In genomic region chr6:144159231-144159630, GRCh38 we compare ENCODE assay signal across 26 cellular contexts. TPM values are rescaled to one million over a fixed set of nuclear protein-coding genes. Genes with fewer than 3 reads are reported as not detected.
DNase-seq lines count a peak whose midpoint lies in the region; ATAC-seq and TF ChIP-seq lines count a peak whose summit lies in the region.
"Had no signal": no experiment of that assay in that cellular context is flagged by ENCODE, and none has a peak within 500 bp of the region (broad histone marks: within the 10 kb centered on the region; RNA-seq: fewer than 3 reads in every experiment).

No MANE protein-coding gene starts in this region.

- H3K27me3 ChIP-seq in BLaER1 treated with 17β-estradiol and CSF1 and Interleukin-3, amounts not matched to agents 10 nM and 100 nM = no peaks in the 10 kb centered on the region
- H3K27me3 ChIP-seq in IMR-90 (ENCODE audit: control insufficient read depth, insufficient read depth, low read length) (no peaks in the 10 kb centered on the region), uterus (no peaks in the 10 kb centered on the region)
- H3K27me3 ChIP-seq: body of pancreas, SJCRH30 had no signal

- TF ChIP-seq RAD21 in IMR-90 (IDR thresholded peaks at IDR 0.05; ENCODE audit: low read length) = no peak

- H3K36me3 ChIP-seq in BLaER1 treated with 17β-estradiol and CSF1 and Interleukin-3, amounts not matched to agents 10 nM and 100 nM = peaks cover 0 to 16% (median 0%) of the 10 kb centered on the region in 11 experiments; a peak in 3 of 22 replicates
- no peaks in the 10 kb centered on the region for H3K36me3 ChIP-seq in IMR-90 (ENCODE audit: control insufficient read depth, insufficient read depth, low read length)
- H3K36me3 ChIP-seq in uterus = no peaks in the 10 kb centered on the region

- no CpG with 5 or more reads among the region's 5 CpGs for WGBS in IMR-90 (ENCODE audit: extremely low coverage in 2 of 2, insufficient read length in 1 of 2), 2 experiments

- TF ChIP-seq POLR2A in IMR-90 (IDR thresholded peaks at IDR 0.05; ENCODE audit: low read depth, low read length) (no peak), uterus (IDR thresholded peaks at IDR 0.05) (no peak)

- in situ Hi-C loops in IMR-90 (cut with MboI; ENCODE audit: low sequenced_read_pairs) = no loop called here

- no peak overlapping the region for H3K18ac ChIP-seq in IMR-90 (ENCODE audit: low read depth, low read length)

- H3K27me3 Mint-ChIP-seq in mesothelial cell of epicardium (ENCODE audit: low read depth) = no peaks in the 10 kb centered on the region
- peaks cover 3% of the 10 kb centered on the region for H3K27me3 Mint-ChIP-seq in endothelial cell (ENCODE audit: unreplicated experiment)
- no peaks in the 10 kb centered on the region for H3K27me3 Mint-ChIP-seq in activated CD4-positive, alpha-beta T cell treated with anti-CD3 and anti-CD28 coated beads, Interleukin-2, amount 10 ng/mL, durations not matched to agents 24 days and 14 days
- H3K27me3 Mint-ChIP-seq: CD4-positive, CD25-positive, alpha-beta regulatory T cell; T-cell had no signal

- H3K9me3 Mint-ChIP-seq in mesothelial cell of epicardium = peaks cover 10% of the 10 kb centered on the region
- no peaks in the 10 kb centered on the region for H3K9me3 Mint-ChIP-seq in endothelial cell (ENCODE audit: unreplicated experiment)
- peaks cover 5% of the 10 kb centered on the region for H3K9me3 Mint-ChIP-seq in activated CD4-positive, alpha-beta T cell treated with anti-CD3 and anti-CD28 coated beads, Interleukin-2, amount 10 ng/mL, durations not matched to agents 24 days and 14 days
- H3K9me3 Mint-ChIP-seq: CD4-positive, CD25-positive, alpha-beta regulatory T cell; T-cell had no signal

- H3K79me1 ChIP-seq in IMR-90 (ENCODE audit: low read depth in 1 of 2, low read length in 2 of 2) = no peaks in the 10 kb centered on the region

- H3K27ac ChIP-seq in BLaER1 treated with 17β-estradiol and CSF1 and Interleukin-3, amounts not matched to agents 10 nM and 100 nM = no peak overlapping the region; a peak in 1 of 22 replicates
- no peak overlapping the region for H3K27ac ChIP-seq in IMR-90 (ENCODE audit: insufficient read depth, low read length)
- no peak overlapping the region for H3K27ac ChIP-seq in uterus
- H3K27ac ChIP-seq: PC-9 had no signal

- CTCF ChIA-PET in IMR-90 (lab: Yijun Ruan, JAX) = interaction anchor here (0.8 kb wide), 1 partner anchor 9 kb away, joined by 3 read pairs; no protein-coding TSS in a partner anchor

- no peak overlapping the region for H2BK15ac ChIP-seq in IMR-90 (ENCODE audit: low read depth, low read length)

- H2BK120ac ChIP-seq in IMR-90 (ENCODE audit: low read depth, low read length) = peak overlapping the region; percentile 84

- H3K56ac ChIP-seq in IMR-90 (ENCODE audit: extremely low read depth, insufficient read depth, low read length) = no peak overlapping the region

- H2BK20ac ChIP-seq in IMR-90 (ENCODE audit: low read depth, low read length) = peak overlapping the region; percentile 92

- H2BK5ac ChIP-seq in IMR-90 (ENCODE audit: low read depth, low read length, poor library complexity, severe bottlenecking) = no peak overlapping the region

- H3K4me3 ChIP-seq in BLaER1 treated with 17β-estradiol and CSF1 and Interleukin-3, amounts not matched to agents 10 nM and 100 nM = no peak overlapping the region
- H3K4me3 ChIP-seq in IMR-90 (ENCODE audit: insufficient read depth, low read depth, low read length) (no peak overlapping the region), uterus (no peak overlapping the region)
- H3K4me3 ChIP-seq: body of pancreas, lower lobe of right lung, PC-9, SJCRH30 had no signal

- no peak overlapping the region for H4K8ac ChIP-seq in IMR-90 (ENCODE audit: low read depth in 2 of 2, low read length in 2 of 2)

- H3K4me3 Mint-ChIP-seq in mesothelial cell of epicardium = no peak overlapping the region
- no peak overlapping the region for H3K4me3 Mint-ChIP-seq in endothelial cell (ENCODE audit: unreplicated experiment)
- no peak overlapping the region for H3K4me3 Mint-ChIP-seq in activated CD4-positive, alpha-beta T cell treated with anti-CD3 and anti-CD28 coated beads, Interleukin-2, amount 10 ng/mL, durations not matched to agents 24 days and 14 days
- H3K4me3 Mint-ChIP-seq: activated CD8-positive, alpha-beta T cell treated with anti-CD3 and anti-CD28 coated beads, Interleukin-2, amount 10 ng/mL, durations not matched to agents 7 days and 5 days; CD4-positive, CD25-positive, alpha-beta regulatory T cell; T-cell had no signal

- no peak overlapping the region for H3K9ac ChIP-seq in BLaER1 treated with 17β-estradiol and CSF1 and Interleukin-3, amounts not matched to agents 10 nM and 100 nM
- no peak overlapping the region for H3K9ac ChIP-seq in IMR-90 (ENCODE audit: low read depth, low read length)

- H4K91ac ChIP-seq in IMR-90 (ENCODE audit: insufficient read depth, low read depth, low read length) = peak overlapping the region; percentile 58; the same call in 1 of the 2 replicates

- H3K4me1 Mint-ChIP-seq in mesothelial cell of epicardium (peaks cover 60% of the 10 kb centered on the region), endothelial cell (ENCODE audit: unreplicated experiment) (no peaks in the 10 kb centered on the region)
- H3K4me1 Mint-ChIP-seq in activated CD4-positive, alpha-beta T cell treated with anti-CD3 and anti-CD28 coated beads, Interleukin-2, amount 10 ng/mL, durations not matched to agents 24 days and 14 days = peaks cover 32% of the 10 kb centered on the region

- no peaks in the 10 kb centered on the region for H3K9me3 ChIP-seq in BLaER1 treated with 17β-estradiol and CSF1 and Interleukin-3, amounts not matched to agents 10 nM and 100 nM (replicated peaks in 1 of 11)
- H3K9me3 ChIP-seq in IMR-90 (ENCODE audit: control insufficient read depth, insufficient read depth, low read length) (no peaks in the 10 kb centered on the region), uterus (no peaks in the 10 kb centered on the region)
- H3K9me3 ChIP-seq: body of pancreas, lower lobe of right lung, SJCRH30 had no signal

- DNase-seq in IMR-90 = no peak
- peak; percentile 80 for DNase-seq in dermis blood vessel endothelial cell
- DNase-seq in mesothelial cell of epicardium (ENCODE audit: low spot score in 2 of 2, unreplicated experiment in 2 of 2) = no peak
- DNase-seq in NCI-H2227 treated with DMSO at 0.1 percent for 48 hours (lab: John Stamatoyannopoulos, UW) = no peak
- no peak for DNase-seq in endothelial cell (ENCODE audit: low spot score)
- DNase-seq in activated CD4-positive, alpha-beta T cell treated with anti-CD3 and anti-CD28 coated beads, Interleukin-2, amount 10 ng/mL, durations not matched to agents 24 days and 14 days = no peak
- DNase-seq in uterus = no peak
- DNase-seq: activated CD8-positive, alpha-beta T cell treated with anti-CD3 and anti-CD28 coated beads, Interleukin-2, amount 10 ng/mL, durations not matched to agents 7 days and 5 days; activated gamma-delta T cell treated with Interleukin-2 at 50 U/mL for 16 hours; activated T-cell treated with anti-CD3 and anti-CD28 coated beads for 4 hours; body of pancreas; CD4-positive, CD25-positive, alpha-beta regulatory T cell; effector memory CD4-positive, alpha-beta T cell; EL; foreskin melanocyte; lower lobe of right lung; NCI-H1417; NCI-H2081; occipital lobe; PC-9; SJCRH30; stimulated activated naive CD4-positive, alpha-beta T cell treated with Interleukin-2 at 50 U/mL for 16 hours; T-cell had no signal

- H2AK9ac ChIP-seq in IMR-90 (replicated peaks; ENCODE audit: low read depth, low read length, poor library complexity) = no peak overlapping the region

- no peak overlapping the region for H3K14ac ChIP-seq in IMR-90 (replicated peaks; ENCODE audit: low read depth, low read length)

- peaks cover 0 to 82% (median 17%) of the 10 kb centered on the region in 10 experiments; a peak in 11 of 20 replicates for H3K4me1 ChIP-seq in BLaER1 treated with 17β-estradiol and CSF1 and Interleukin-3, amounts not matched to agents 10 nM and 100 nM
- H3K4me1 ChIP-seq in IMR-90 (ENCODE audit: control insufficient read depth, insufficient read depth, low read length) (0 out of 2 replicates have a peak, but pooled peaks cover 2% of the 10 kb centered on the region), uterus (peaks cover 0 to 4% of the 10 kb centered on the region in 2 donors)

- POLR2A ChIA-PET in IMR-90 (lab: Charles Lee; ENCODE audit: unreplicated experiment) = no interaction called here

- no peak overlapping the region for H4K5ac ChIP-seq in IMR-90 (ENCODE audit: low read depth, low read length)

- intact Hi-C loops in IMR-90 (cut with micrococcal nuclease) (no loop called here), uterus (cut with DNase I; ENCODE audit: low total_unique reads) (no loop called here)
- intact Hi-C loops in activated CD4-positive, alpha-beta T cell treated with anti-CD3 and anti-CD28 coated beads, Interleukin-2, amount 10 ng/mL, durations not matched to agents 24 days and 14 days (cut with micrococcal nuclease) = loop anchor here (10.0 kb wide), 2 partner anchors 354 to 1576 kb away; partner anchors contain the start of gene EPM2A

- no peak overlapping the region for H3K23ac ChIP-seq in IMR-90 (ENCODE audit: low read depth, low read length)

- dilution Hi-C loops in IMR-90 (cut with HindIII; ENCODE audit: low sequenced_read_pairs, unreplicated experiment) = no loop called here

- H3K4ac ChIP-seq in IMR-90 (ENCODE audit: low read depth, low read length) = peak overlapping the region; percentile 82

- H3K36me3 Mint-ChIP-seq in mesothelial cell of epicardium (peaks cover 5% of the 10 kb centered on the region), endothelial cell (ENCODE audit: low read depth, unreplicated experiment) (no peaks in the 10 kb centered on the region)
- peaks cover 55% of the 10 kb centered on the region for H3K36me3 Mint-ChIP-seq in activated CD4-positive, alpha-beta T cell treated with anti-CD3 and anti-CD28 coated beads, Interleukin-2, amount 10 ng/mL, durations not matched to agents 24 days and 14 days (ENCODE audit: low read depth)

- peaks cover 0 to 4% (median 0%) of the 10 kb centered on the region in 11 experiments; a peak in 2 of 22 replicates for H4K20me1 ChIP-seq in BLaER1 treated with 17β-estradiol and CSF1 and Interleukin-3, amounts not matched to agents 10 nM and 100 nM
- no peaks in the 10 kb centered on the region for H4K20me1 ChIP-seq in IMR-90 (ENCODE audit: insufficient read depth, low read length)

- H3K27ac Mint-ChIP-seq in mesothelial cell of epicardium (peak overlapping the region; percentile 98), endothelial cell (ENCODE audit: unreplicated experiment) (no peak overlapping the region)
- no peak overlapping the region for H3K27ac Mint-ChIP-seq in activated CD4-positive, alpha-beta T cell treated with anti-CD3 and anti-CD28 coated beads, Interleukin-2, amount 10 ng/mL, durations not matched to agents 24 days and 14 days
- H3K27ac Mint-ChIP-seq: activated CD8-positive, alpha-beta T cell treated with anti-CD3 and anti-CD28 coated beads, Interleukin-2, amount 10 ng/mL, durations not matched to agents 7 days and 5 days; T-cell had no signal

- no peak overlapping the region for H2AFZ ChIP-seq in IMR-90 (replicated peaks; ENCODE audit: low read length, poor library complexity)
- H2AFZ ChIP-seq: PC-9 had no signal

- H2AK5ac ChIP-seq in IMR-90 (ENCODE audit: low read depth, low read length) = no peak overlapping the region

- no TSS peak for BruUV-seq in IMR-90 (replicated peaks; lab: Mats Ljungman, UMichigan)

- peaks cover 5% of the 10 kb centered on the region; the same call in 1 of the 2 replicates for H3K9me1 ChIP-seq in IMR-90 (ENCODE audit: insufficient read depth, low read length)

- peak overlapping the region in 6 of 11 experiments; percentile 3 to 74 (median 55); a peak in 9 of 22 replicates for H3K4me2 ChIP-seq in BLaER1 treated with 17β-estradiol and CSF1 and Interleukin-3, amounts not matched to agents 10 nM and 100 nM
- H3K4me2 ChIP-seq in IMR-90 (ENCODE audit: low read depth, low read length) = no peak overlapping the region
- H3K4me2 ChIP-seq: PC-9 had no signal

- TF ChIP-seq CTCF in IMR-90 (conservative IDR thresholded peaks at IDR 0.05; ENCODE audit: low read depth, low read length) (no peak), mesothelial cell of epicardium (IDR thresholded peaks at IDR 0.05; ENCODE audit: unreplicated experiment) (no peak), endothelial cell (IDR thresholded peaks at IDR 0.05; ENCODE audit: unreplicated experiment) (no peak), uterus (IDR thresholded peaks at IDR 0.05) (no peak)

- no peak for ATAC-seq in IMR-90 (ENCODE audit: low read depth)
- ATAC-seq: activated CD4-positive, CD25-positive, alpha-beta regulatory T cell treated with anti-CD3 and anti-CD28 coated beads, Interleukin-2, amount 50 U/mL, for 24 hours; activated CD8-positive, alpha-beta T cell treated with anti-CD3 and anti-CD28 coated beads, Interleukin-2, amount 10 ng/mL, durations not matched to agents 7 days and 5 days; body of pancreas; esophagus mucosa; T-cell had no signal

RNA-seq across cellular contexts. Expression of gene STX11, which starts 8.9 kb away (rescaled TPM):
- total RNA-seq in IMR-90 (2012; rRNA removed) (0.54 and 0.56 TPM in 2 replicates), dermis blood vessel endothelial cell (16.7 and 17.2 TPM in 2 replicates), mesothelial cell of epicardium (4.5 to 4.9 TPM (median 4.6 TPM) in 3 replicates), endothelial cell (ENCODE audit: unreplicated experiment) (not detected), uterus (1 to 10 TPM in 2 of 4 donors, under 1 TPM in 2; 0.77 to 6.2 (median 1.9) TPM)
- polyA plus RNA-seq in IMR-90 (2012; rRNA removed) = 0.68 and 0.83 TPM in 2 replicates
- 0.64 and 1.2 TPM in 2 replicates for polyA plus RNA-seq in IMR-90 (2012; cell fraction: cytosol; rRNA removed)
- polyA plus RNA-seq in IMR-90 (2012; cell fraction: nucleus; rRNA removed; ENCODE audit: low replicate concordance) = 0.45 and 0.59 TPM in 2 replicates
- total RNA-seq in activated CD4-positive, alpha-beta T cell treated with anti-CD3 and anti-CD28 coated beads, Interleukin-2, amount 10 ng/mL, durations not matched to agents 24 days and 14 days = 15.5 and 15.6 TPM in 2 replicates
